Comparison of ENCODE assay signal across 19 cellular contexts in genomic region chr6:78589426-78589825, GRCh38.
A peak's percentile ranks its signal among the peaks of the same experiment; 100 is the strongest.
DNase-seq lines count a peak whose midpoint lies in the region; ATAC-seq and TF ChIP-seq lines count a peak whose summit lies in the region.
"Had no signal": no experiment of that assay in that cellular context is flagged by ENCODE, and none has a peak within 500 bp of the region (broad histone marks: within the 10 kb centered on the region; RNA-seq: fewer than 3 reads in every experiment).

No MANE protein-coding gene starts in this region.

- H3K4me1 ChIP-seq in HEK293 (ENCODE audit: control insufficient read depth, insufficient read depth, low read length) = no peaks in the 10 kb centered on the region
- H3K4me1 ChIP-seq: HAP-1 had no signal

- no peaks in the 10 kb centered on the region for H3K27me3 Mint-ChIP-seq in activated naive CD8-positive, alpha-beta T cell treated with anti-CD3 and anti-CD28 coated beads, Interleukin-2, amount 50 U/mL, for 24 hours
- peaks cover 3% of the 10 kb centered on the region for H3K27me3 Mint-ChIP-seq in nephron progenitor cell (ENCODE audit: low read depth, poor library complexity)

- no peaks in the 10 kb centered on the region for H3K9me3 ChIP-seq in HEK293 (ENCODE audit: control insufficient read depth, insufficient read depth, low read depth, low read length)
- H3K9me3 ChIP-seq: HAP-1 had no signal

- no peak overlapping the region for H3K4me3 Mint-ChIP-seq in activated naive CD8-positive, alpha-beta T cell treated with anti-CD3 and anti-CD28 coated beads, Interleukin-2, amount 50 U/mL, for 24 hours
- no peak overlapping the region for H3K4me3 Mint-ChIP-seq in nephron progenitor cell
- H3K4me3 Mint-ChIP-seq: CD14-positive monocyte had no signal

- no peak overlapping the region for H3K4me3 ChIP-seq in HEK293 (ENCODE audit: low read depth, low read length)
- no peak overlapping the region for H3K4me3 ChIP-seq in fibroblast of mammary gland (ENCODE audit: control insufficient read depth, low read depth, low read length)
- H3K4me3 ChIP-seq: HAP-1 had no signal

- DNase-seq in COR-L47 (lab: John Stamatoyannopoulos, UW) (peak; percentile 15), NCI-H748 treated with DMSO at 0.1 percent for 48 hours (lab: John Stamatoyannopoulos, UW) (peak; percentile 87), fibroblast of mammary gland (ENCODE audit: low read depth) (peak; percentile 38), hippocampal formation (lab: John Stamatoyannopoulos, UW) (no peak), midbrain (lab: John Stamatoyannopoulos, UW) (no peak), nephron progenitor cell (no peak)
- no peak for DNase-seq in activated naive CD8-positive, alpha-beta T cell treated with anti-CD3 and anti-CD28 coated beads, Interleukin-2, amount 50 U/mL, for 24 hours
- DNase-seq: DMS79 treated with DMSO at 0.1 percent for 48 hours, MV-4-11, NCI-H146, NCI-H226, NCI-H524, RPMI8226, SHP77 treated with DMSO at 0.1 percent for 48 hours, T-helper 1 cell had no signal

- peaks cover 6% of the 10 kb centered on the region for H3K9me3 Mint-ChIP-seq in activated naive CD8-positive, alpha-beta T cell treated with anti-CD3 and anti-CD28 coated beads, Interleukin-2, amount 50 U/mL, for 24 hours
- H3K9me3 Mint-ChIP-seq in nephron progenitor cell = no peaks in the 10 kb centered on the region

- H3K4me1 Mint-ChIP-seq in activated naive CD8-positive, alpha-beta T cell treated with anti-CD3 and anti-CD28 coated beads, Interleukin-2, amount 50 U/mL, for 24 hours = no peaks in the 10 kb centered on the region
- H3K4me1 Mint-ChIP-seq in nephron progenitor cell = no peaks in the 10 kb centered on the region
- H3K4me1 Mint-ChIP-seq: CD14-positive monocyte had no signal

- TF ChIP-seq CTCF in HEK293 (tag by site-specific recombination; IDR thresholded peaks at IDR 0.05) (no peak), fibroblast of mammary gland (conservative IDR thresholded peaks at IDR 0.05; ENCODE audit: control insufficient read depth, insufficient read depth, low read depth, low read length) (no peak), nephron progenitor cell (IDR thresholded peaks at IDR 0.05) (no peak)

- CTCF ChIA-PET in HEK293 (lab: Yijun Ruan, JAX) = interaction anchor here (0.6 kb wide), 1 partner anchor 80 kb away, joined by 3 read pairs; no protein-coding TSS in a partner anchor

- POLR2A ChIA-PET in HEK293 (lab: Yijun Ruan, JAX) = no interaction called here

- H3K36me3 Mint-ChIP-seq in activated naive CD8-positive, alpha-beta T cell treated with anti-CD3 and anti-CD28 coated beads, Interleukin-2, amount 50 U/mL, for 24 hours (ENCODE audit: low read depth) = no peaks in the 10 kb centered on the region
- no peaks in the 10 kb centered on the region for H3K36me3 Mint-ChIP-seq in nephron progenitor cell (ENCODE audit: low read depth)
- H3K36me3 Mint-ChIP-seq: CD14-positive monocyte had no signal

- no peaks in the 10 kb centered on the region for H3K36me3 ChIP-seq in HEK293 (ENCODE audit: control insufficient read depth in 2 of 2, insufficient read depth in 1 of 2, low read length in 2 of 2)
- H3K36me3 ChIP-seq: HAP-1 had no signal

- ATAC-seq in activated naive CD8-positive, alpha-beta T cell treated with anti-CD3 and anti-CD28 coated beads, Interleukin-2, amount 50 U/mL, for 24 hours = no peak

- H3K27ac ChIP-seq in HEK293 (ENCODE audit: extremely low read depth, low read depth, low read length) = no peak overlapping the region
- H3K27ac ChIP-seq: KMS-11 had no signal

- no peak overlapping the region for H3K27ac Mint-ChIP-seq in activated naive CD8-positive, alpha-beta T cell treated with anti-CD3 and anti-CD28 coated beads, Interleukin-2, amount 50 U/mL, for 24 hours
- no peak overlapping the region for H3K27ac Mint-ChIP-seq in nephron progenitor cell
- H3K27ac Mint-ChIP-seq: CD14-positive monocyte had no signal

TF ChIP-seq in HEK293, 187 proteins besides CTCF, POLR2A, EP300 and RAD21:
- TF ChIP-seq ZXDB (tag by site-specific recombination; IDR thresholded peaks at IDR 0.05) = no peak
- no peak for TF ChIP-seq ZNF184 (tag by site-specific recombination; IDR thresholded peaks at IDR 0.05)
- TF ChIP-seq SCRT1 (tag by site-specific recombination; IDR thresholded peaks at IDR 0.05; ENCODE audit: borderline replicate concordance) = no peak
- TF ChIP-seq ZNF24 (tag by site-specific recombination; IDR thresholded peaks at IDR 0.05) = no peak
- no peak for TF ChIP-seq MEIS1 (CRISPR knock-in tag; IDR thresholded peaks at IDR 0.05; ENCODE audit: borderline replicate concordance)
- peak; percentile 22; the same call in 1 of the 2 replicates for TF ChIP-seq SP7 (tag by site-specific recombination; IDR thresholded peaks at IDR 0.05)
- TF ChIP-seq OVOL3 (tag by site-specific recombination; IDR thresholded peaks at IDR 0.05) = no peak
- no peak for TF ChIP-seq KLF1 (tag by site-specific recombination; IDR thresholded peaks at IDR 0.05)
- no peak for TF ChIP-seq ZNF549 (tag by site-specific recombination; IDR thresholded peaks at IDR 0.05)
- no peak for TF ChIP-seq ZNF449 (tag by site-specific recombination; IDR thresholded peaks at IDR 0.05)
- TF ChIP-seq WT1 (tag by site-specific recombination; IDR thresholded peaks at IDR 0.05) = peak; percentile 23; the same call in 1 of the 2 replicates
- no peak for TF ChIP-seq SP3 (tag by site-specific recombination; IDR thresholded peaks at IDR 0.05)
- TF ChIP-seq ZNF433 (tag by site-specific recombination; IDR thresholded peaks at IDR 0.05; ENCODE audit: low read depth) = no peak

Comparison
In these comparisons a context has a peak if more than half of its experiments do, and no peak if none do; other contexts are left out.
1. DNase-seq: peak in COR-L47 (single experiment), NCI-H748 treated with DMSO at 0.1 percent for 48 hours (single experiment) and fibroblast of mammary gland (single experiment); none in hippocampal formation (0 of 2), activated naive CD8-positive, alpha-beta T cell treated with anti-CD3 and anti-CD28 coated beads, Interleukin-2, amount 50 U/mL, for 24 hours (single experiment), midbrain (single experiment) and nephron progenitor cell (single experiment).